ENCODE assay signal across 1 cellular context in genomic region chr12:122965851-122966742, GRCh38.
TF ChIP-seq lines count a peak whose summit lies in the region.

ABCB9 (minus strand) TSS chr12:122966463; CDS start chr12:122960235, 6,228 bp downstream.

TF ChIP-seq in GM23338, 12 proteins besides CTCF, POLR2A, EP300 and RAD21 (continued from another document):
- TF ChIP-seq, protein P1, sequence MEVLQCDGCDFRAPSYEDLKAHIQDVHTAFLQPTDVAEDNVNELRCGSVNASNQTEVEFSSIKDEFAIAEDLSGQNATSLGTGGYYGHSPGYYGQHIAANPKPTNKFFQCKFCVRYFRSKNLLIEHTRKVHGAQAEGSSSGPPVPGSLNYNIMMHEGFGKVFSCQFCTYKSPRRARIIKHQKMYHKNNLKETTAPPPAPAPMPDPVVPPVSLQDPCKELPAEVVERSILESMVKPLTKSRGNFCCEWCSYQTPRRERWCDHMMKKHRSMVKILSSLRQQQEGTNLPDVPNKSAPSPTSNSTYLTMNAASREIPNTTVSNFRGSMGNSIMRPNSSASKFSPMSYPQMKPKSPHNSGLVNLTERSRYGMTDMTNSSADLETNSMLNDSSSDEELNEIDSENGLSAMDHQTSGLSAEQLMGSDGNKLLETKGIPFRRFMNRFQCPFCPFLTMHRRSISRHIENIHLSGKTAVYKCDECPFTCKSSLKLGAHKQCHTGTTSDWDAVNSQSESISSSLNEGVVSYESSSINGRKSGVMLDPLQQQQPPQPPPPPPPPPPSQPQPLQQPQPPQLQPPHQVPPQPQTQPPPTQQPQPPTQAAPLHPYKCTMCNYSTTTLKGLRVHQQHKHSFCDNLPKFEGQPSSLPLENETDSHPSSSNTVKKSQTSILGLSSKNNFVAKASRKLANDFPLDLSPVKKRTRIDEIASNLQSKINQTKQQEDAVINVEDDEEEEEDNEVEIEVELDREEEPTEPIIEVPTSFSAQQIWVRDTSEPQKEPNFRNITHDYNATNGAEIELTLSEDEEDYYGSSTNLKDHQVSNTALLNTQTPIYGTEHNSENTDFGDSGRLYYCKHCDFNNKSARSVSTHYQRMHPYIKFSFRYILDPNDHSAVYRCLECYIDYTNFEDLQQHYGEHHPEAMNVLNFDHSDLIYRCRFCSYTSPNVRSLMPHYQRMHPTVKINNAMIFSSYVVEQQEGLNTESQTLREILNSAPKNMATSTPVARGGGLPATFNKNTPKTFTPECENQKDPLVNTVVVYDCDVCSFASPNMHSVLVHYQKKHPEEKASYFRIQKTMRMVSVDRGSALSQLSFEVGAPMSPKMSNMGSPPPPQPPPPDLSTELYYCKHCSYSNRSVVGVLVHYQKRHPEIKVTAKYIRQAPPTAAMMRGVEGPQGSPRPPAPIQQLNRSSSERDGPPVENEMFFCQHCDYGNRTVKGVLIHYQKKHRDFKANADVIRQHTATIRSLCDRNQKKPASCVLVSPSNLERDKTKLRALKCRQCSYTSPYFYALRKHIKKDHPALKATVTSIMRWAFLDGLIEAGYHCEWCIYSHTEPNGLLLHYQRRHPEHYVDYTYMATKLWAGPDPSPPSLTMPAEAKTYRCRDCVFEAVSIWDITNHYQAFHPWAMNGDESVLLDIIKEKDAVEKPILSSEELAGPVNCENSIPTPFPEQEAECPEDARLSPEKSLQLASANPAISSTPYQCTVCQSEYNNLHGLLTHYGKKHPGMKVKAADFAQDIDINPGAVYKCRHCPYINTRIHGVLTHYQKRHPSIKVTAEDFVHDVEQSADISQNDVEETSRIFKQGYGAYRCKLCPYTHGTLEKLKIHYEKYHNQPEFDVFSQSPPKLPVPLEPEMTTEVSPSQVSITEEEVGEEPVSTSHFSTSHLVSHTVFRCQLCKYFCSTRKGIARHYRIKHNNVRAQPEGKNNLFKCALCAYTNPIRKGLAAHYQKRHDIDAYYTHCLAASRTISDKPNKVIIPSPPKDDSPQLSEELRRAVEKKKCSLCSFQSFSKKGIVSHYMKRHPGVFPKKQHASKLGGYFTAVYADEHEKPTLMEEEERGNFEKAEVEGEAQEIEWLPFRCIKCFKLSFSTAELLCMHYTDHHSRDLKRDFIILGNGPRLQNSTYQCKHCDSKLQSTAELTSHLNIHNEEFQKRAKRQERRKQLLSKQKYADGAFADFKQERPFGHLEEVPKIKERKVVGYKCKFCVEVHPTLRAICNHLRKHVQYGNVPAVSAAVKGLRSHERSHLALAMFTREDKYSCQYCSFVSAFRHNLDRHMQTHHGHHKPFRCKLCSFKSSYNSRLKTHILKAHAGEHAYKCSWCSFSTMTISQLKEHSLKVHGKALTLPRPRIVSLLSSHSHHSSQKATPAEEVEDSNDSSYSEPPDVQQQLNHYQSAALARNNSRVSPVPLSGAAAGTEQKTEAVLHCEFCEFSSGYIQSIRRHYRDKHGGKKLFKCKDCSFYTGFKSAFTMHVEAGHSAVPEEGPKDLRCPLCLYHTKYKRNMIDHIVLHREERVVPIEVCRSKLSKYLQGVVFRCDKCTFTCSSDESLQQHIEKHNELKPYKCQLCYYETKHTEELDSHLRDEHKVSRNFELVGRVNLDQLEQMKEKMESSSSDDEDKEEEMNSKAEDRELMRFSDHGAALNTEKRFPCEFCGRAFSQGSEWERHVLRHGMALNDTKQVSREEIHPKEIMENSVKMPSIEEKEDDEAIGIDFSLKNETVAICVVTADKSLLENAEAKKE (CRISPR knock-in tag; IDR thresholded peaks at IDR 0.05) = no peak
- no peak for TF ChIP-seq ZNF331 (CRISPR knock-in tag; IDR thresholded peaks at IDR 0.05; ENCODE audit: low read depth)
- TF ChIP-seq EZH2phosphoT487 (IDR thresholded peaks at IDR 0.05; ENCODE audit: unreplicated experiment) = no peak
- peak; percentile 57 for TF ChIP-seq POLR2AphosphoS5 (IDR thresholded peaks at IDR 0.05; ENCODE audit: low read depth)
- TF ChIP-seq NANOG (IDR thresholded peaks at IDR 0.05; ENCODE audit: borderline replicate concordance) = no peak
- TF ChIP-seq REST (IDR thresholded peaks at IDR 0.05; ENCODE audit: unreplicated experiment) = no peak
